Comparison of ENCODE assay signal across 28 cellular contexts in genomic region chr16:17465460-17465859, GRCh38.
"Had no signal": no experiment of that assay in that cellular context is flagged by ENCODE, and none has a peak within 500 bp of the region (broad histone marks: within the 10 kb centered on the region; RNA-seq: fewer than 3 reads in every experiment).

No MANE protein-coding gene starts in this region.

- H3K27me3 ChIP-seq: colonic mucosa, right atrium auricular region, testis, transverse colon had no signal

- H3K27me3 Mint-ChIP-seq: activated CD4-positive, alpha-beta memory T cell treated with anti-CD3 and anti-CD28 coated beads for 36 hours; activated CD4-positive, alpha-beta T cell treated with anti-CD3 and anti-CD28 coated beads, Interleukin-2, amount 10 ng/mL, durations not matched to agents 24 days and 14 days; activated T-cell treated with anti-CD3 and anti-CD28 coated beads, Interleukin-2, amount 50 U/mL, for 24 hours; naive thymus-derived CD8-positive, alpha-beta T cell had no signal

- H3K27ac ChIP-seq: colonic mucosa, gastrocnemius medialis, right atrium auricular region, transverse colon, WERI-Rb-1 had no signal

- H3K9me3 ChIP-seq: colonic mucosa, gastrocnemius medialis, right atrium auricular region, testis, transverse colon had no signal

- DNase-seq: activated CD4-positive, alpha-beta memory T cell treated with anti-CD3 and anti-CD28 coated beads for 36 hours; activated CD4-positive, alpha-beta T cell treated with anti-CD3 and anti-CD28 coated beads, Interleukin-2, amount 10 ng/mL, durations not matched to agents 24 days and 14 days; activated CD4-positive, CD25-positive, alpha-beta regulatory T cell treated with anti-CD3 and anti-CD28 coated beads, Interleukin-2, amount 50 U/mL, for 72 hours; activated CD8-positive, alpha-beta memory T cell treated with anti-CD3 and anti-CD28 coated beads, Interleukin-2, amount 50 U/mL, for 4 hours; activated gamma-delta T cell; activated naive CD4-positive, alpha-beta T cell treated with anti-CD3 and anti-CD28 coated beads, Interleukin-2, amount 10 ng/mL, durations not matched to agents 7 days and 5 days; activated naive CD8-positive, alpha-beta T cell treated with anti-CD3 and anti-CD28 coated beads, Interleukin-2, amount 50 U/mL, for 24 hours; activated T-cell treated with anti-CD3 and anti-CD28 coated beads, Interleukin-2, amount 50 U/mL, for 24 hours; amygdala; cerebellar nuclear complex; colonic mucosa; effector CD8-positive, alpha-beta T cell; gastrocnemius medialis; glutamatergic neuron; islet precursor cell; midbrain; naive thymus-derived CD8-positive, alpha-beta T cell; occipital lobe; stimulated activated CD4-positive, alpha-beta T cell treated with anti-CD3 and anti-CD28 coated beads, Interleukin-15, amount 100 ng/mL, for 24 hours; stimulated activated CD4-positive, alpha-beta T cell treated with anti-CD3 and anti-CD28 coated beads, Interleukin-2, amount 100 ng/mL, for 24 hours; stimulated activated naive CD4-positive, alpha-beta T cell; T-helper 9 cell; testis; transverse colon; WERI-Rb-1 had no signal

- ATAC-seq: activated naive CD8-positive, alpha-beta T cell treated with anti-CD3 and anti-CD28 coated beads, Interleukin-2, amount 50 U/mL, for 24 hours; gastrocnemius medialis; naive thymus-derived CD8-positive, alpha-beta T cell had no signal

- H3K9me3 Mint-ChIP-seq: activated CD4-positive, alpha-beta memory T cell treated with anti-CD3 and anti-CD28 coated beads for 36 hours; activated CD4-positive, alpha-beta T cell treated with anti-CD3 and anti-CD28 coated beads, Interleukin-2, amount 10 ng/mL, durations not matched to agents 24 days and 14 days; activated naive CD4-positive, alpha-beta T cell treated with anti-CD3 and anti-CD28 coated beads, Interleukin-2, amount 10 ng/mL, durations not matched to agents 7 days and 5 days; activated naive CD8-positive, alpha-beta T cell treated with anti-CD3 and anti-CD28 coated beads, Interleukin-2, amount 50 U/mL, for 24 hours; activated T-cell treated with anti-CD3 and anti-CD28 coated beads, Interleukin-2, amount 50 U/mL, for 24 hours; naive thymus-derived CD8-positive, alpha-beta T cell had no signal

- H3K27ac Mint-ChIP-seq: activated CD4-positive, alpha-beta memory T cell treated with anti-CD3 and anti-CD28 coated beads for 36 hours; activated CD4-positive, alpha-beta T cell treated with anti-CD3 and anti-CD28 coated beads, Interleukin-2, amount 10 ng/mL, durations not matched to agents 24 days and 14 days; activated naive CD4-positive, alpha-beta T cell treated with anti-CD3 and anti-CD28 coated beads, Interleukin-2, amount 10 ng/mL, durations not matched to agents 7 days and 5 days; activated naive CD8-positive, alpha-beta T cell treated with anti-CD3 and anti-CD28 coated beads, Interleukin-2, amount 50 U/mL, for 24 hours; activated T-cell treated with anti-CD3 and anti-CD28 coated beads, Interleukin-2, amount 50 U/mL, for 24 hours had no signal

- H3K36me3 ChIP-seq: colonic mucosa, gastrocnemius medialis, transverse colon, WERI-Rb-1 had no signal

- H3K4me3 ChIP-seq: colonic mucosa, gastrocnemius medialis, right atrium auricular region, testis, transverse colon had no signal

- FAIRE-seq: bronchial epithelial cell, TTC549 had no signal

- H3K4me3 Mint-ChIP-seq: activated CD4-positive, alpha-beta memory T cell treated with anti-CD3 and anti-CD28 coated beads for 36 hours; activated CD4-positive, alpha-beta T cell treated with anti-CD3 and anti-CD28 coated beads, Interleukin-2, amount 10 ng/mL, durations not matched to agents 24 days and 14 days; activated naive CD8-positive, alpha-beta T cell treated with anti-CD3 and anti-CD28 coated beads, Interleukin-2, amount 50 U/mL, for 24 hours; activated T-cell treated with anti-CD3 and anti-CD28 coated beads, Interleukin-2, amount 50 U/mL, for 24 hours had no signal
